Comparison of ENCODE assay signal across 1 cellular context in the genomic region with DNA sequence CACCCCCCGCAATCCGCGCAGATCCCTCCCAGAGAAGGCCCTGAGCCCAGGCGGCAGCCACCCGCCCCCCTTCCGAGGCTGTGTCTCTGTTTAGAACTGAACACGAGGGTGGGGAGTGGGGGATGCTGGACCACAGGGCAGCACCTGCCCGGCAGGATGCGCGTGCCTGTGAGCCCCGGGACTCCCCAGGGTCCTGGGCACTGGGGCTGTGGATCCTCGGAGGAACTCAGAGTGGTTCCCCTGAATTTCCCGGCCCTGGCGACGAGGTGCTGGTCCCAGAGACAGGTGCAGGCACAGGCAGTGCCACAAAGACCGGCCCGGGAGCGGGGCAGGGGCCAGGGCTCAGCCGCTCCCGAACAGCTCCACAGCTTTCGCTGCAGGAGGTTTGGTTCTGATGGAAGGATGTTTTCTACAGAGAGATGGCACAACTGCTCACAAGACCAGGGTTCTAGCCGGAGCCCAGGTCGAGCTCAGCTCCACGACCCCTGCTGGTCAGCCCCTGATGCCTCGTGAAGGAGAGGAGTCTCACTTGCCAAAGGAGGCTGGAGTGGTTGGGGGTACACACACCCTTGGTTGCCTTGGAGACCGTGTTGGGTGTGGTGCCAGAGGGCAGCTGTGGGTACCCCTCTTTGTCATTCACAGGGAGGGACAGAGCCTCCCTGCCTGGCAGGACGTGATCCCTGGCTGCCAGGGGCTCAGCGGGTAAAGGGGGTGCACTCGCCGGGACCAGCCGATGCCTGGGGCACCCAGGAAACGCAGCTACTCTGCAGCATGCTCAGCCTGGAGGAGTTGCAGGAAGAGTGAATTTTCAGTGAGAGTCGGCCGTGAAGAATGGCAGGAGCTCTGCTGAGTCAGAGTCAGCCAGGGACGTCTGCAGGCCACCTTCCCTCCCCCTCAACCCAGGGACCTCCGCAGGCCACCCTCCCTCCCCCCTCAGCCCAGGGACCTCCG.
TF ChIP-seq lines count a peak whose summit lies in the region.

No MANE protein-coding gene starts in this region.

TF ChIP-seq in GM12878, 131 proteins besides CTCF, POLR2A, EP300 and RAD21:
- peak in 1 of 2 experiments; percentile 48; a peak in 1 of 4 replicates for TF ChIP-seq BHLHE40 (IDR thresholded peaks at IDR 0.05; ENCODE audit: borderline replicate concordance in 1 of 2, low read depth in 2 of 2, low read length in 1 of 2)
- TF ChIP-seq BRCA1 (IDR thresholded peaks at IDR 0.05; ENCODE audit: low read depth, low read length): no peak
- TF ChIP-seq, protein P1, sequence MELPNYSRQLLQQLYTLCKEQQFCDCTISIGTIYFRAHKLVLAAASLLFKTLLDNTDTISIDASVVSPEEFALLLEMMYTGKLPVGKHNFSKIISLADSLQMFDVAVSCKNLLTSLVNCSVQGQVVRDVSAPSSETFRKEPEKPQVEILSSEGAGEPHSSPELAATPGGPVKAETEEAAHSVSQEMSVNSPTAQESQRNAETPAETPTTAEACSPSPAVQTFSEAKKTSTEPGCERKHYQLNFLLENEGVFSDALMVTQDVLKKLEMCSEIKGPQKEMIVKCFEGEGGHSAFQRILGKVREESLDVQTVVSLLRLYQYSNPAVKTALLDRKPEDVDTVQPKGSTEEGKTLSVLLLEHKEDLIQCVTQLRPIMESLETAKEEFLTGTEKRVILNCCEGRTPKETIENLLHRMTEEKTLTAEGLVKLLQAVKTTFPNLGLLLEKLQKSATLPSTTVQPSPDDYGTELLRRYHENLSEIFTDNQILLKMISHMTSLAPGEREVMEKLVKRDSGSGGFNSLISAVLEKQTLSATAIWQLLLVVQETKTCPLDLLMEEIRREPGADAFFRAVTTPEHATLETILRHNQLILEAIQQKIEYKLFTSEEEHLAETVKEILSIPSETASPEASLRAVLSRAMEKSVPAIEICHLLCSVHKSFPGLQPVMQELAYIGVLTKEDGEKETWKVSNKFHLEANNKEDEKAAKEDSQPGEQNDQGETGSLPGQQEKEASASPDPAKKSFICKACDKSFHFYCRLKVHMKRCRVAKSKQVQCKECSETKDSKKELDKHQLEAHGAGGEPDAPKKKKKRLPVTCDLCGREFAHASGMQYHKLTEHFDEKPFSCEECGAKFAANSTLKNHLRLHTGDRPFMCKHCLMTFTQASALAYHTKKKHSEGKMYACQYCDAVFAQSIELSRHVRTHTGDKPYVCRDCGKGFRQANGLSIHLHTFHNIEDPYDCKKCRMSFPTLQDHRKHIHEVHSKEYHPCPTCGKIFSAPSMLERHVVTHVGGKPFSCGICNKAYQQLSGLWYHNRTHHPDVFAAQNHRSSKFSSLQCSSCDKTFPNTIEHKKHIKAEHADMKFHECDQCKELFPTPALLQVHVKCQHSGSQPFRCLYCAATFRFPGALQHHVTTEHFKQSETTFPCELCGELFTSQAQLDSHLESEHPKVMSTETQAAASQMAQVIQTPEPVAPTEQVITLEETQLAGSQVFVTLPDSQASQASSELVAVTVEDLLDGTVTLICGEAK (IDR thresholded peaks at IDR 0.05; ENCODE audit: borderline replicate concordance): no peak
- no peak for TF ChIP-seq CREB1 (IDR thresholded peaks at IDR 0.05; ENCODE audit: low read depth)
- TF ChIP-seq, protein P2, sequence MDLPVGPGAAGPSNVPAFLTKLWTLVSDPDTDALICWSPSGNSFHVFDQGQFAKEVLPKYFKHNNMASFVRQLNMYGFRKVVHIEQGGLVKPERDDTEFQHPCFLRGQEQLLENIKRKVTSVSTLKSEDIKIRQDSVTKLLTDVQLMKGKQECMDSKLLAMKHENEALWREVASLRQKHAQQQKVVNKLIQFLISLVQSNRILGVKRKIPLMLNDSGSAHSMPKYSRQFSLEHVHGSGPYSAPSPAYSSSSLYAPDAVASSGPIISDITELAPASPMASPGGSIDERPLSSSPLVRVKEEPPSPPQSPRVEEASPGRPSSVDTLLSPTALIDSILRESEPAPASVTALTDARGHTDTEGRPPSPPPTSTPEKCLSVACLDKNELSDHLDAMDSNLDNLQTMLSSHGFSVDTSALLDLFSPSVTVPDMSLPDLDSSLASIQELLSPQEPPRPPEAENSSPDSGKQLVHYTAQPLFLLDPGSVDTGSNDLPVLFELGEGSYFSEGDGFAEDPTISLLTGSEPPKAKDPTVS (IDR thresholded peaks at IDR 0.05; ENCODE audit: low read depth, low read length): no peak
- no peak for TF ChIP-seq STAT3 (IDR thresholded peaks at IDR 0.05; ENCODE audit: low read depth, low read length)
- TF ChIP-seq SRF (IDR thresholded peaks at IDR 0.05; ENCODE audit: low read depth in 2 of 2, low read length in 2 of 2): no peak
- peak; percentile 18; the same call in 1 of the 2 replicates for TF ChIP-seq RUNX3 (IDR thresholded peaks at IDR 0.05; ENCODE audit: low read length)
- TF ChIP-seq IRF4 (IDR thresholded peaks at IDR 0.05; ENCODE audit: low read depth, low read length): no peak
